In the genomic region with DNA sequence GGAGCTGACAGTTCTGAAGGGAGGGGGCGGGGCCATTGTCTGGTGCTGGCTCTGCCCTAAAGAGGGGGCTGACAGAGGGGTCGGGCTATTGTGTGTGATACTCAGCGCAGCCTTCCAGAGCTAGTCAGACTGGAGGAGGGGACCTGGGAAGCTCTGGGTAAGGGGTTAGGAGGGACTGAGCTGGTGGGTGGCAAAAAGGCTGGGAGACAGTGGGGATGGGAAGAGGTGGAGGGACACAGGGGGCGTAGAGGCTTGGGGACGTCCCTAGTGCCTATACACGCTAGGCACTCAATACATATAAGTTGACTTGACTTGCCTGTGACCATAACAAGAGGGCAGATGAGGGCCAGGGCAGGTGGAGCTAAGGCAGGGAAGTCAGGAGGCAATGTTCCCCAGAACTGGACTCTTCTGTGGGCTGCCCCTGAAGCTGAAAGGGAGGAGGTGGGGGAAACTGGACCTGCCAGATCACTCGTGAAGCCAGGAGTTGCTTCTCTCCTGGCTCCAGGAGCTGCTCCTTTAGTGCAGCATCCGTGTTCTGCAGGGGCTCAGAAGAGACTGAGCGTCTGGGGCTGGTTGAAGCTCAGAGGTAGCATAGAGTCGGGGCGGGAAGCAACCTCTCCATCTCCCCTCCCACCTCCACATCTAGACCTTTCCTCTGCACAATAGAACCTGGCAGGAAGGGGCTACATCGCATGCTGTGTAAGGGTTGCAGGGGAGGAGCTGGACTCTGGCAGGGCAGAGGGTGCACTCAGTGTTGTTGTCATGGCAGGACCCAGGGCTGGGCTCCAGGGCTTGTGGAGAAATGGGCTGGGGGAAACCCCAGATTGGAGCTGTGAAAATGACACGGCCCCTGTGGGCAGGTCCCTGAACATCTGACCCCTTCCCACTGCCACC, we compare ENCODE assay signal across 9 cellular contexts. TPM values are rescaled to one million over a fixed set of nuclear protein-coding genes. Genes with fewer than 3 reads are reported as not detected.
DNase-seq lines count a peak whose midpoint lies in the region; ATAC-seq and TF ChIP-seq lines count a peak whose summit lies in the region.
"Had no signal": no experiment of that assay in that cellular context is flagged by ENCODE, and none has a peak within 500 bp of the region (broad histone marks: within the 10 kb centered on the region; RNA-seq: fewer than 3 reads in every experiment).

No MANE protein-coding gene starts in this region.

- no peak overlapping the region for H3K4ac ChIP-seq in IMR-90 (ENCODE audit: low read depth, low read length)

- TF ChIP-seq RAD21 in IMR-90 (IDR thresholded peaks at IDR 0.05; ENCODE audit: low read length), result no peak

- H3K56ac ChIP-seq in IMR-90 (ENCODE audit: extremely low read depth, insufficient read depth, low read length), result no peak overlapping the region

- H4K5ac ChIP-seq in IMR-90 (ENCODE audit: low read depth, low read length), result no peak overlapping the region

- H3K4me1 ChIP-seq in IMR-90 (ENCODE audit: control insufficient read depth, insufficient read depth, low read length), result peaks cover 12% of the 10 kb centered on the region
- H3K4me1 ChIP-seq in neutrophil (ENCODE audit: control insufficient read depth in 1 of 2, insufficient read depth in 1 of 2, low read depth in 1 of 2, low read length in 1 of 2), result peaks cover 88 to 92% of the 10 kb centered on the region in 2 experiments
- peaks cover 0 to 46% (median 21%) of the 10 kb centered on the region in 4 donors for H3K4me1 ChIP-seq in tibial artery

- no peak overlapping the region for H3K4me3 Mint-ChIP-seq in central memory CD8-positive, alpha-beta T cell
- H3K4me3 Mint-ChIP-seq in chondrocyte (ENCODE audit: unreplicated experiment), result no peak overlapping the region

- intact Hi-C loops in IMR-90 (cut with micrococcal nuclease), result no loop called here
- intact Hi-C loops in tibial artery (cut with DNase I; ENCODE audit: low total_unique reads), result no loop called here

- H3K23ac ChIP-seq in IMR-90 (ENCODE audit: low read depth, low read length), result peak overlapping the region; percentile 55; the same call in 1 of the 2 replicates

- H2BK15ac ChIP-seq in IMR-90 (ENCODE audit: low read depth, low read length), result no peak overlapping the region

- CTCF ChIA-PET in IMR-90 (lab: Yijun Ruan, JAX), result interaction anchor here (0.8 kb wide), 1 partner anchor 75 kb away, joined by 3 read pairs; no protein-coding TSS in a partner anchor

- no peak overlapping the region for H3K9ac ChIP-seq in IMR-90 (ENCODE audit: low read depth, low read length)

- no peaks in the 10 kb centered on the region for H3K36me3 ChIP-seq in IMR-90 (ENCODE audit: control insufficient read depth, insufficient read depth, low read length)
- no peaks in the 10 kb centered on the region for H3K36me3 ChIP-seq in neutrophil
- H3K36me3 ChIP-seq in tibial artery, result no peaks in the 10 kb centered on the region

- H4K91ac ChIP-seq in IMR-90 (ENCODE audit: insufficient read depth, low read depth, low read length), result no peak overlapping the region

- peaks cover 14% of the 10 kb centered on the region; the same call in 1 of the 2 replicates for H3K27me3 ChIP-seq in IMR-90 (ENCODE audit: control insufficient read depth, insufficient read depth, low read length)
- no peaks in the 10 kb centered on the region for H3K27me3 ChIP-seq in neutrophil
- H3K27me3 ChIP-seq in tibial artery, result peaks cover 0 to 9% of the 10 kb centered on the region in 2 donors

- dilution Hi-C loops in IMR-90 (cut with HindIII; ENCODE audit: low sequenced_read_pairs, unreplicated experiment), result no loop called here

- peak overlapping the region; percentile 43; the same call in 1 of the 2 replicates for H2AK5ac ChIP-seq in IMR-90 (ENCODE audit: low read depth, low read length)

- H2AFZ ChIP-seq in IMR-90 (replicated peaks; ENCODE audit: low read length, poor library complexity), result peak overlapping the region; percentile 61

- H3K4me1 Mint-ChIP-seq in central memory CD8-positive, alpha-beta T cell, result peaks cover 32% of the 10 kb centered on the region
- peaks cover 16% of the 10 kb centered on the region for H3K4me1 Mint-ChIP-seq in chondrocyte (ENCODE audit: low read depth)

- no peaks in the 10 kb centered on the region for H3K9me3 Mint-ChIP-seq in central memory CD8-positive, alpha-beta T cell
- H3K9me3 Mint-ChIP-seq in chondrocyte (ENCODE audit: low read depth), result no peaks in the 10 kb centered on the region

- BruUV-seq in IMR-90 (replicated peaks; lab: Mats Ljungman, UMichigan), result no TSS peak

- no peak overlapping the region for H3K14ac ChIP-seq in IMR-90 (replicated peaks; ENCODE audit: low read depth, low read length)

- peak overlapping the region; percentile 30 for H2AK9ac ChIP-seq in IMR-90 (replicated peaks; ENCODE audit: low read depth, low read length, poor library complexity)

- H3K27ac Mint-ChIP-seq in central memory CD8-positive, alpha-beta T cell (ENCODE audit: low read depth), result peak overlapping the region; percentile 22
- no peak overlapping the region for H3K27ac Mint-ChIP-seq in chondrocyte (ENCODE audit: unreplicated experiment)

- POLR2A ChIA-PET in IMR-90 (lab: Charles Lee; ENCODE audit: unreplicated experiment), result interaction anchor here (0.5 kb wide), 1 partner anchor 119 kb away, joined by 4 read pairs; no protein-coding TSS in a partner anchor

- peaks cover 5% of the 10 kb centered on the region; the same call in 1 of the 2 replicates for H3K9me1 ChIP-seq in IMR-90 (ENCODE audit: insufficient read depth, low read length)

- H3K4me3 ChIP-seq in GM12865 (ENCODE audit: low read depth, low read length) (peak overlapping the region; percentile 55), IMR-90 (ENCODE audit: insufficient read depth, low read depth, low read length) (no peak overlapping the region), neutrophil (ENCODE audit: low read depth in 1 of 2, low read length in 1 of 2) (no peak overlapping the region), tibial artery (no peak overlapping the region)

- in situ Hi-C loops in IMR-90 (cut with MboI; ENCODE audit: low sequenced_read_pairs), result no loop called here

- DNase-seq in GM12865 (ENCODE audit: low read depth) (peak; percentile 38), IMR-90 (no peak), chondrocyte (ENCODE audit: low spot score) (no peak), tibial artery (no peak)
- no peak for DNase-seq in central memory CD8-positive, alpha-beta T cell (ENCODE audit: low spot score in 2 of 2)
- DNase-seq: NCI-H446 treated with DMSO at 0.1 percent for 48 hours had no signal

- H3K9me3 ChIP-seq in IMR-90 (ENCODE audit: control insufficient read depth, insufficient read depth, low read length) (no peaks in the 10 kb centered on the region), neutrophil (no peaks in the 10 kb centered on the region), tibial artery (no peaks in the 10 kb centered on the region)

- no peaks in the 10 kb centered on the region for H3K79me1 ChIP-seq in IMR-90 (ENCODE audit: low read depth in 1 of 2, low read length in 2 of 2)

- peaks cover 4% of the 10 kb centered on the region; the same call in 1 of the 2 replicates for H4K20me1 ChIP-seq in IMR-90 (ENCODE audit: insufficient read depth, low read length)

- ATAC-seq in IMR-90 (ENCODE audit: low read depth), result no peak
- ATAC-seq in central memory CD8-positive, alpha-beta T cell (replicated peaks; ENCODE audit: extremely low read depth, poor library complexity, severe bottlenecking), result no peak
- ATAC-seq in HG03354 (IDR thresholded peaks at IDR 0.05; ENCODE audit: poor library complexity, severe bottlenecking, unreplicated experiment), result no peak

- peak; percentile 34; the same call in 1 of the 2 replicates for TF ChIP-seq POLR2A in IMR-90 (IDR thresholded peaks at IDR 0.05; ENCODE audit: low read depth, low read length)

- H2BK5ac ChIP-seq in IMR-90 (ENCODE audit: low read depth, low read length, poor library complexity, severe bottlenecking), result no peak overlapping the region

- H3K27ac ChIP-seq in IMR-90 (ENCODE audit: insufficient read depth, low read length) (no peak overlapping the region), neutrophil (peak overlapping the region; percentile 93), tibial artery (peak overlapping the region in 1 of 2 donors; percentile 56)
- H3K27ac ChIP-seq: VCaP had no signal

- H3K36me3 Mint-ChIP-seq in central memory CD8-positive, alpha-beta T cell (ENCODE audit: insufficient read depth), result peaks cover 7% of the 10 kb centered on the region
- no peaks in the 10 kb centered on the region for H3K36me3 Mint-ChIP-seq in chondrocyte (ENCODE audit: low read depth)

- no peak overlapping the region for H2BK20ac ChIP-seq in IMR-90 (ENCODE audit: low read depth, low read length)

- H3K27me3 Mint-ChIP-seq in central memory CD8-positive, alpha-beta T cell, result no peaks in the 10 kb centered on the region
- H3K27me3 Mint-ChIP-seq in chondrocyte (ENCODE audit: low read depth), result peaks cover 4% of the 10 kb centered on the region

- H4K8ac ChIP-seq in IMR-90 (ENCODE audit: low read depth in 2 of 2, low read length in 2 of 2), result no peak overlapping the region

- H2BK120ac ChIP-seq in IMR-90 (ENCODE audit: low read depth, low read length), result no peak overlapping the region

- TF ChIP-seq CTCF in GM12865 (IDR thresholded peaks at IDR 0.05; ENCODE audit: insufficient read depth, low read depth, low read length, missing control alignments) (no peak), IMR-90 (conservative IDR thresholded peaks at IDR 0.05; ENCODE audit: low read depth, low read length) (no peak), neutrophil (IDR thresholded peaks at IDR 0.05) (no peak), chondrocyte (IDR thresholded peaks at IDR 0.05) (no peak), tibial artery (IDR thresholded peaks at IDR 0.05) (no peak)

- 15% methylated on average over 2 of the region's 13 CpGs; no CpG with 5 or more reads in 1 of the 2 experiments for WGBS in IMR-90 (ENCODE audit: extremely low coverage in 2 of 2, insufficient read length in 1 of 2), 2 experiments

- no peak overlapping the region for H3K4me2 ChIP-seq in IMR-90 (ENCODE audit: low read depth, low read length)

- H3K18ac ChIP-seq in IMR-90 (ENCODE audit: low read depth, low read length), result no peak overlapping the region

TF ChIP-seq in IMR-90, 13 proteins besides CTCF, POLR2A, EP300 and RAD21 (continues in another document):
- TF ChIP-seq MXI1 (IDR thresholded peaks at IDR 0.05; ENCODE audit: borderline replicate concordance, low read depth, low read length), result no peak

RNA-seq across cellular contexts. Expression of a gene that starts 3.0 kb away (rescaled TPM):
- 0.18 and 0.28 TPM in 2 replicates for total RNA-seq in IMR-90 (2012; rRNA removed)
- 0.86 and 1.4 TPM in 2 replicates for polyA plus RNA-seq in IMR-90 (2012; rRNA removed)
- 0.15 and 0.41 TPM in 2 replicates for polyA plus RNA-seq in IMR-90 (2012; cell fraction: cytosol; rRNA removed)
- 10.3 and 13.3 TPM in 2 replicates for polyA plus RNA-seq in IMR-90 (2012; cell fraction: nucleus; rRNA removed; ENCODE audit: low replicate concordance)
- 1.6 to 2.5 TPM (median 2.0 TPM) in 3 replicates for total RNA-seq in chondrocyte

RNA-seq across cellular contexts. Expression of a gene that starts 35.8 kb away (rescaled TPM):
- total RNA-seq in IMR-90 (2012; rRNA removed) (753 and 755 TPM in 2 replicates), chondrocyte (641 to 675 TPM (median 641 TPM) in 3 replicates)
- 563 and 927 TPM in 2 replicates for polyA plus RNA-seq in IMR-90 (2012; rRNA removed)
- polyA plus RNA-seq in IMR-90 (2012; cell fraction: cytosol; rRNA removed), result 602 and 638 TPM in 2 replicates
- 1,137 and 1,144 TPM in 2 replicates for polyA plus RNA-seq in IMR-90 (2012; cell fraction: nucleus; rRNA removed; ENCODE audit: low replicate concordance)

RNA-seq across cellular contexts. Expression of a gene that starts 43.5 kb away (rescaled TPM):
- total RNA-seq in IMR-90 (2012; rRNA removed) (12.7 and 12.8 TPM in 2 replicates), chondrocyte (13.4 to 17.5 TPM (median 17.2 TPM) in 3 replicates)
- polyA plus RNA-seq in IMR-90 (2012; rRNA removed), result 19.7 and 20.2 TPM in 2 replicates
- polyA plus RNA-seq in IMR-90 (2012; cell fraction: cytosol; rRNA removed), result 10.9 and 12.2 TPM in 2 replicates
- 12.2 and 20.8 TPM in 2 replicates for polyA plus RNA-seq in IMR-90 (2012; cell fraction: nucleus; rRNA removed; ENCODE audit: low replicate concordance)
